ENCODE assay signal across 1 cellular context in genomic region chr19:50266041-50266440, GRCh38.
TF ChIP-seq lines count a peak whose summit lies in the region.

No MANE protein-coding gene starts in this region.

TF ChIP-seq in liver, 16 proteins besides CTCF, POLR2A, EP300 and RAD21:
- TF ChIP-seq HNF4A (conservative IDR thresholded peaks at IDR 0.05), result peak; percentile 52 to 67
- no peak for TF ChIP-seq MAX (IDR thresholded peaks at IDR 0.05)
- no peak for TF ChIP-seq YY1 (IDR thresholded peaks at IDR 0.05)
- TF ChIP-seq HNF4G (IDR thresholded peaks at IDR 0.05), result no peak
- no peak for TF ChIP-seq ATF3 (IDR thresholded peaks at IDR 0.05)
- no peak for TF ChIP-seq FOXA1 (IDR thresholded peaks at IDR 0.05)
- peak; percentile 39 for TF ChIP-seq SP1 (IDR thresholded peaks at IDR 0.05)
TF ChIP-seq in liver: peak in this region for 2.
